Comparison of ENCODE assay signal across 22 cellular contexts in genomic region chr11:93541154-93541553, GRCh38. TPM values are rescaled to one million over a fixed set of nuclear protein-coding genes. Genes with fewer than 3 reads are reported as not detected.
DNase-seq lines count a peak whose midpoint lies in the region; ATAC-seq, FAIRE-seq and TF ChIP-seq lines count a peak whose summit lies in the region.
"Had no signal": no experiment of that assay in that cellular context is flagged by ENCODE, and none has a peak within 500 bp of the region (broad histone marks: within the 10 kb centered on the region; RNA-seq: fewer than 3 reads in every experiment).

No MANE protein-coding gene starts in this region.

- FAIRE-seq in astrocyte (lab: Jason Lieb, UNC) = no peak
- FAIRE-seq: D721Med, G401.6, GM12891 had no signal

- H3K27ac ChIP-seq in GM23338 (ENCODE audit: low read depth) = no peak overlapping the region
- no peak overlapping the region for H3K27ac ChIP-seq in astrocyte (ENCODE audit: low read depth, low read length)
- no peak overlapping the region for H3K27ac ChIP-seq in Karpas-422 (ENCODE audit: low read length)
- H3K27ac ChIP-seq: SK-N-MC had no signal

- no peaks in the 10 kb centered on the region for H3K27me3 Mint-ChIP-seq in activated T-cell treated with anti-CD3 and anti-CD28 coated beads, Interleukin-2, amount 50 U/mL, for 72 hours (ENCODE audit: low read depth)
- H3K27me3 Mint-ChIP-seq in GM23338 (ENCODE audit: insufficient read depth, low read depth, poor library complexity) (peaks cover 7% of the 10 kb centered on the region), astrocyte (ENCODE audit: low read depth, unreplicated experiment) (peaks cover 3% of the 10 kb centered on the region), progenitor cell of endocrine pancreas (peaks cover 8% of the 10 kb centered on the region)

- H2AFZ ChIP-seq in GM23338 = no peak overlapping the region
- H2AFZ ChIP-seq in astrocyte (ENCODE audit: low read depth, low read length) = no peak overlapping the region
- no peak overlapping the region for H2AFZ ChIP-seq in Karpas-422 (ENCODE audit: low read length)

- peaks cover 42% of the 10 kb centered on the region for H3K4me1 Mint-ChIP-seq in activated T-cell treated with anti-CD3 and anti-CD28 coated beads, Interleukin-2, amount 50 U/mL, for 72 hours (ENCODE audit: low read depth)
- H3K4me1 Mint-ChIP-seq in GM23338 = peaks cover 73% of the 10 kb centered on the region
- H3K4me1 Mint-ChIP-seq in astrocyte (ENCODE audit: low read depth, unreplicated experiment) = peaks cover 35% of the 10 kb centered on the region
- peaks cover 9% of the 10 kb centered on the region for H3K4me1 Mint-ChIP-seq in progenitor cell of endocrine pancreas (ENCODE audit: low read depth)

- no peak for DNase-seq in activated T-cell treated with anti-CD3 and anti-CD28 coated beads, Interleukin-2, amount 50 U/mL, for 72 hours
- no peak for DNase-seq in activated T-cell treated with anti-CD3 and anti-CD28 coated beads, Interleukin-2, amount 50 U/mL, for 48 hours
- no peak for DNase-seq in GM23338 (ENCODE audit: low spot score)
- no peak for DNase-seq in astrocyte (ENCODE audit: low read depth)
- DNase-seq in progenitor cell of endocrine pancreas (ENCODE audit: low spot score, unreplicated experiment) = no peak
- no peak for DNase-seq in inferior parietal cortex (ENCODE audit: extremely low spot score)
- no peak for DNase-seq in D341Med (ENCODE audit: low spot score)
- DNase-seq in Karpas-422 = no peak
- DNase-seq: activated CD8-positive, alpha-beta T cell treated with anti-CD3 and anti-CD28 coated beads for 36 hours; activated effector memory CD4-positive, alpha-beta T cell treated with Interleukin-2 at 50 U/mL for 16 hours; amygdala; effector memory CD8-positive, alpha-beta T cell; hippocampal formation; NCI-H1048; NCI-H526; sigmoid colon; stimulated activated CD4-positive, alpha-beta T cell treated with anti-CD3 and anti-CD28 coated beads, Interleukin-1b, Interleukin-23, amount 100 ng/mL, for 48 hours had no signal

- no peaks in the 10 kb centered on the region for H3K9me2 ChIP-seq in GM23338 (ENCODE audit: insufficient read depth)
- H3K9me2 ChIP-seq in Karpas-422 (replicated peaks; ENCODE audit: insufficient read depth, low read length) = no peaks in the 10 kb centered on the region

- peak overlapping the region; percentile 24 to 33 for H3K4me3 Mint-ChIP-seq in activated T-cell treated with anti-CD3 and anti-CD28 coated beads, Interleukin-2, amount 50 U/mL, for 72 hours
- H3K4me3 Mint-ChIP-seq in GM23338 (no peak overlapping the region; the same call in 2 of the 3 replicates), astrocyte (ENCODE audit: unreplicated experiment) (peak overlapping the region; percentile 94), progenitor cell of endocrine pancreas (ENCODE audit: low read depth) (peak overlapping the region; percentile 83)
- H3K4me3 Mint-ChIP-seq: activated CD8-positive, alpha-beta T cell treated with anti-CD3 and anti-CD28 coated beads for 36 hours had no signal

- H3K9me3 ChIP-seq in astrocyte (ENCODE audit: insufficient read depth, low read depth, low read length) = no peaks in the 10 kb centered on the region
- no peaks in the 10 kb centered on the region for H3K9me3 ChIP-seq in Karpas-422 (ENCODE audit: low read length)
- H3K9me3 ChIP-seq: sigmoid colon had no signal

- H3K4me2 ChIP-seq in GM23338 = peak overlapping the region; percentile 95; the same call in 1 of the 2 replicates
- H3K4me2 ChIP-seq in astrocyte (ENCODE audit: low read length) = no peak overlapping the region
- no peak overlapping the region for H3K4me2 ChIP-seq in Karpas-422 (ENCODE audit: low read depth, low read length, poor library complexity, severe bottlenecking)

- H3K27me3 ChIP-seq in GM23338 (ENCODE audit: insufficient read depth) (no peaks in the 10 kb centered on the region), astrocyte (ENCODE audit: insufficient read depth, low read length) (no peaks in the 10 kb centered on the region), Karpas-422 (ENCODE audit: low read length) (no peaks in the 10 kb centered on the region; the same call in 1 of the 2 replicates)
- H3K27me3 ChIP-seq: sigmoid colon had no signal

- H3K36me3 ChIP-seq in GM23338 (ENCODE audit: insufficient read depth) (no peaks in the 10 kb centered on the region), astrocyte (ENCODE audit: insufficient read depth, low read length) (no peaks in the 10 kb centered on the region), Karpas-422 (ENCODE audit: insufficient read depth, low read length) (no peaks in the 10 kb centered on the region)
- H3K36me3 ChIP-seq: sigmoid colon had no signal

- H3K79me2 ChIP-seq in GM23338 (replicated peaks; ENCODE audit: insufficient read depth) (peaks cover 62% of the 10 kb centered on the region), astrocyte (ENCODE audit: insufficient read depth, low read length) (peaks cover 18% of the 10 kb centered on the region), Karpas-422 (ENCODE audit: low read length) (no peaks in the 10 kb centered on the region)

- no peak overlapping the region for H3K27ac Mint-ChIP-seq in activated T-cell treated with anti-CD3 and anti-CD28 coated beads, Interleukin-2, amount 50 U/mL, for 72 hours
- H3K27ac Mint-ChIP-seq in GM23338 = no peak overlapping the region
- H3K27ac Mint-ChIP-seq in astrocyte (ENCODE audit: unreplicated experiment) = no peak overlapping the region
- no peak overlapping the region for H3K27ac Mint-ChIP-seq in progenitor cell of endocrine pancreas
- H3K27ac Mint-ChIP-seq: activated CD8-positive, alpha-beta T cell treated with anti-CD3 and anti-CD28 coated beads for 36 hours; mesothelial cell of epicardium had no signal

- no peak for ATAC-seq in activated T-cell treated with anti-CD3 and anti-CD28 coated beads, Interleukin-2, amount 50 U/mL, for 72 hours (replicated peaks in 1 of 2)
- no peak for ATAC-seq in GM23338
- ATAC-seq: effector memory CD8-positive, alpha-beta T cell had no signal

- H3K4me3 ChIP-seq in GM23338 = no peak overlapping the region
- H3K4me3 ChIP-seq in astrocyte (ENCODE audit: insufficient read depth, low read depth, low read length) = no peak overlapping the region
- no peak overlapping the region for H3K4me3 ChIP-seq in Karpas-422 (ENCODE audit: low read length)
- H3K4me3 ChIP-seq: sigmoid colon, SK-N-MC had no signal

- H3K4me1 ChIP-seq in GM23338 (ENCODE audit: insufficient read depth) = peaks cover 53% of the 10 kb centered on the region
- peaks cover 21% of the 10 kb centered on the region for H3K4me1 ChIP-seq in astrocyte (ENCODE audit: insufficient read depth, low read length)
- H3K4me1 ChIP-seq in Karpas-422 (ENCODE audit: low read length) = peaks cover 13% of the 10 kb centered on the region

- TF ChIP-seq CTCF in GM23338 (conservative IDR thresholded peaks at IDR 0.05; ENCODE audit: low read depth in 2 of 2) (no peak), astrocyte (IDR thresholded peaks at IDR 0.05; ENCODE audit: insufficient read depth, low read depth, low read length) (no peak), progenitor cell of endocrine pancreas (IDR thresholded peaks at IDR 0.05; ENCODE audit: unreplicated experiment) (no peak)

- H3K9me3 Mint-ChIP-seq in activated T-cell treated with anti-CD3 and anti-CD28 coated beads, Interleukin-2, amount 50 U/mL, for 72 hours = no peaks in the 10 kb centered on the region
- H3K9me3 Mint-ChIP-seq in GM23338 = no peaks in the 10 kb centered on the region
- no peaks in the 10 kb centered on the region for H3K9me3 Mint-ChIP-seq in astrocyte (ENCODE audit: unreplicated experiment)
- no peaks in the 10 kb centered on the region for H3K9me3 Mint-ChIP-seq in progenitor cell of endocrine pancreas (ENCODE audit: low read depth)
- H3K9me3 Mint-ChIP-seq: activated CD8-positive, alpha-beta T cell treated with anti-CD3 and anti-CD28 coated beads for 36 hours; effector memory CD8-positive, alpha-beta T cell; mesothelial cell of epicardium had no signal

- H4K20me1 ChIP-seq in GM23338 (replicated peaks; ENCODE audit: insufficient read depth) (no peaks in the 10 kb centered on the region), astrocyte (ENCODE audit: insufficient read depth, low read length) (peaks cover 50% of the 10 kb centered on the region), Karpas-422 (ENCODE audit: insufficient read depth, low read depth, low read length) (no peaks in the 10 kb centered on the region)

- H3K9ac ChIP-seq in astrocyte (ENCODE audit: low read length) (no peak overlapping the region), Karpas-422 (ENCODE audit: low read length) (no peak overlapping the region)

- H3K36me3 Mint-ChIP-seq in activated T-cell treated with anti-CD3 and anti-CD28 coated beads, Interleukin-2, amount 50 U/mL, for 72 hours (ENCODE audit: insufficient read depth in 2 of 2) = no peaks in the 10 kb centered on the region
- H3K36me3 Mint-ChIP-seq in GM23338 (ENCODE audit: low read depth) = no peaks in the 10 kb centered on the region; the same call in 2 of the 3 replicates
- H3K36me3 Mint-ChIP-seq in astrocyte (ENCODE audit: low read depth, unreplicated experiment) = peaks cover 4% of the 10 kb centered on the region
- H3K36me3 Mint-ChIP-seq in progenitor cell of endocrine pancreas (ENCODE audit: insufficient read depth) = no peaks in the 10 kb centered on the region
- H3K36me3 Mint-ChIP-seq: mesothelial cell of epicardium had no signal

- no peaks in the 10 kb centered on the region for H3F3A ChIP-seq in GM23338 (replicated peaks; ENCODE audit: low read depth)

TF ChIP-seq in GM23338, 12 proteins besides CTCF, POLR2A, EP300 and RAD21 (continues in another document):
- TF ChIP-seq JUNB (IDR thresholded peaks at IDR 0.05; ENCODE audit: unreplicated experiment) (no peak), ZNF114 (CRISPR knock-in tag; IDR thresholded peaks at IDR 0.05) (no peak), POLR2AphosphoS5 (IDR thresholded peaks at IDR 0.05; ENCODE audit: low read depth) (no peak), EZH2phosphoT487 (IDR thresholded peaks at IDR 0.05; ENCODE audit: unreplicated experiment) (no peak), ETS1 (IDR thresholded peaks at IDR 0.05) (no peak), STAT1 (IDR thresholded peaks at IDR 0.05; ENCODE audit: unreplicated experiment) (no peak)

RNA-seq across cellular contexts. Expression of gene SMCO4, which starts 2.0 kb away (rescaled TPM):
- 10 to 100 TPM; 28.4 to 36.1 TPM for total RNA-seq in activated T-cell treated with anti-CD3 and anti-CD28 coated beads, Interleukin-2, amount 50 U/mL, for 72 hours
- 21.9 and 49.0 TPM in 2 replicates for total RNA-seq in GM23338 (2014; rRNA removed; shearing (Covaris generic))
- polyA plus RNA-seq in GM23338 (2016; fragmentation: Nextera tagmentation; extraction: Ambion mirVana) = 42.2 and 47.6 TPM in 2 replicates
- total RNA-seq in astrocyte (29.3 and 36.6 TPM in 2 replicates), progenitor cell of endocrine pancreas (25.9 and 26.5 TPM in 2 replicates)
- not detected in 2 replicates for total RNA-seq in Karpas-422 (2014; rRNA removed; shearing (Covaris generic); ENCODE audit: low replicate concordance)

Comparison
In these comparisons a context has a peak if more than half of its experiments do, and no peak if none do; other contexts are left out.
1. RNA of gene SMCO4, which starts 2.0 kb away (total RNA-seq): 21.9 to 49.0 TPM in GM23338, 28.4 to 36.1 TPM in activated T-cell treated with anti-CD3 and anti-CD28 coated beads, Interleukin-2, amount 50 U/mL, for 72 hours, 29.3 to 36.6 TPM in astrocyte and 25.9 to 26.5 TPM in progenitor cell of endocrine pancreas; not detected in Karpas-422; every median in the first group is over 10 times any median in the second.